In the genomic region with DNA sequence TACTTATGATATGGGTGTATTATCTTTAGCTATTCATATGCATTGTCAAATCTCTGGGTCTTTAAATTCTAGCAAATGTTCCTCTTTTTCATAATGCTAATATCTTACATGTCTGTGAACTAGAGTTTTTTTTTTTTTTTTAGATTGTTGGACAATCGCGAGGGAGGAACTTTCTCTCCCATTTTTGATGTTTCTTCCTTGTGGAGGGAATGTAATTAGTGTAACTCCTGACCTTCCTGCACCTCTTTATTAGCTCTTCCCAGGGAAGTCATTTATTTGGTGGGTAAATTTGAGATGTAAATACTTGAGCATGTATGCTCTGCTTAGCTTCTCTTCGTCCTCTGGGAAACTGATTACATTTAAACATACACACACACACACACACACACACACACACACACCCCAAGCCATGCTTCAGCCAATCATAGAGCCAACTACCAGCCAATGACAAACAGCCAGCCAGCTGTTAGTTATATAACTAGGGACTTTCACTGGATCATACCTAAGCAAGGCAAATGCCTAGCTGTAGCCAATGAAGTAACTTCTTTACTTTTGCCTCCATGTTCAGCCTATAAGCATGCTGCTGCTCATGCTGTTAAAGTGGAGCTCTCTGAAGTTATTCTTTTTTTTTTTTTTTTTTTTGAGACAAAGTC, we compare ENCODE assay signal across 17 cellular contexts. TPM values are rescaled to one million over a fixed set of nuclear protein-coding genes. Genes with fewer than 3 reads are reported as not detected.
A peak's percentile ranks its signal among the peaks of the same experiment; 100 is the strongest.
DNase-seq lines count a peak whose midpoint lies in the region; ATAC-seq and TF ChIP-seq lines count a peak whose summit lies in the region.
"Had no signal": no experiment of that assay in that cellular context is flagged by ENCODE, and none has a peak within 500 bp of the region (broad histone marks: within the 10 kb centered on the region; RNA-seq: fewer than 3 reads in every experiment).

No MANE protein-coding gene starts in this region.

- H3K4me3 ChIP-seq in SK-N-MC, result peak overlapping the region; percentile 48; the same call in 1 of the 2 replicates
- H3K4me3 ChIP-seq in fibroblast of mammary gland (ENCODE audit: control insufficient read depth, low read depth, low read length), result no peak overlapping the region
- H3K4me3 ChIP-seq in upper lobe of right lung, result no peak overlapping the region
- H3K4me3 ChIP-seq in ascending aorta, result no peak overlapping the region
- H3K4me3 ChIP-seq: A549, pancreas had no signal

- H3K9ac ChIP-seq in SK-N-MC (ENCODE audit: insufficient read length), result no peak overlapping the region

- no peaks in the 10 kb centered on the region for H3K4me1 ChIP-seq in upper lobe of right lung
- no peaks in the 10 kb centered on the region for H3K4me1 ChIP-seq in ascending aorta
- H3K4me1 ChIP-seq: A549, pancreas had no signal

- no peaks in the 10 kb centered on the region for H3K36me3 ChIP-seq in SK-N-MC (ENCODE audit: insufficient read depth, low read length)
- H3K36me3 ChIP-seq in upper lobe of right lung, result no peaks in the 10 kb centered on the region
- no peaks in the 10 kb centered on the region for H3K36me3 ChIP-seq in ascending aorta
- H3K36me3 ChIP-seq: pancreas had no signal

- H3K27ac ChIP-seq in SK-N-MC (no peak overlapping the region), upper lobe of right lung (no peak overlapping the region), ascending aorta (no peak overlapping the region)
- H3K27ac ChIP-seq: A549, pancreas had no signal

- no peaks in the 10 kb centered on the region for H3K27me3 ChIP-seq in upper lobe of right lung
- no peaks in the 10 kb centered on the region for H3K27me3 ChIP-seq in ascending aorta
- H3K27me3 ChIP-seq: pancreas had no signal

- TF ChIP-seq CTCF in fibroblast of mammary gland (conservative IDR thresholded peaks at IDR 0.05; ENCODE audit: control insufficient read depth, insufficient read depth, low read depth, low read length) (no peak), upper lobe of right lung (IDR thresholded peaks at IDR 0.05) (no peak), ascending aorta (IDR thresholded peaks at IDR 0.05) (no peak)

- H3K9me3 ChIP-seq in SK-N-MC (ENCODE audit: low read depth, low read length) (no peaks in the 10 kb centered on the region), upper lobe of right lung (no peaks in the 10 kb centered on the region), ascending aorta (no peaks in the 10 kb centered on the region)
- H3K9me3 ChIP-seq: A549, pancreas had no signal

- intact Hi-C loops in upper lobe of right lung (cut with DNase I) (no loop called here), ascending aorta (cut with DNase I) (no loop called here)

- DNase-seq in SIG-M5 treated with dmso at 0.1 percent for 504 hours (lab: John Stamatoyannopoulos, UW; ENCODE audit: unreplicated experiment), result peak; percentile 27
- no peak for DNase-seq in SIG-M5 (lab: John Stamatoyannopoulos, UW)
- no peak for DNase-seq in SK-N-MC (ENCODE audit: low read depth, low spot score)
- peak; percentile 10 for DNase-seq in fibroblast of mammary gland (ENCODE audit: low read depth)
- no peak for DNase-seq in upper lobe of right lung
- DNase-seq in stimulated activated naive CD4-positive, alpha-beta T cell treated with Interleukin-2 at 50 U/mL for 16 hours (lab: John Stamatoyannopoulos, UW), result no peak
- DNase-seq in NCI-H2107 treated with DMSO at 0.1 percent for 48 hours (lab: John Stamatoyannopoulos, UW; ENCODE audit: unreplicated experiment), result no peak
- DNase-seq in ascending aorta (ENCODE audit: low spot score in 2 of 2), result no peak
- DNase-seq: activated CD8-positive, alpha-beta T cell treated with anti-CD3 and anti-CD28 coated beads, Interleukin-2, amount 10 ng/mL, durations not matched to agents 7 days and 5 days; activated effector memory CD4-positive, alpha-beta T cell treated with anti-CD3 and anti-CD28 coated beads, Interleukin-2, amount 50 U/mL, for 16 hours; aorta; COR-L47; islet precursor cell; NCI-H1048; pancreas; RPMI8226 had no signal

- ATAC-seq in upper lobe of right lung, result peak; percentile 48
- ATAC-seq: activated CD8-positive, alpha-beta T cell treated with anti-CD3 and anti-CD28 coated beads, Interleukin-2, amount 10 ng/mL, durations not matched to agents 7 days and 5 days had no signal

RNA-seq across cellular contexts. Expression of gene USP8, which starts 8.3 kb away (rescaled TPM):
- total RNA-seq in upper lobe of right lung, result 65.1 TPM
- 34.5 TPM for total RNA-seq in ascending aorta

Comparison
In these comparisons a context has a peak if more than half of its experiments do, and no peak if none do; other contexts are left out.
1. DNase-seq: peak in SIG-M5 treated with dmso at 0.1 percent for 504 hours (single experiment) and fibroblast of mammary gland (single experiment); none in SIG-M5 (single experiment), SK-N-MC (single experiment), upper lobe of right lung (single experiment), stimulated activated naive CD4-positive, alpha-beta T cell treated with Interleukin-2 at 50 U/mL for 16 hours (single experiment), NCI-H2107 treated with DMSO at 0.1 percent for 48 hours (single experiment) and ascending aorta (0 of 2).